Comparison of ENCODE assay signal across 27 cellular contexts in genomic region chr3:189184566-189184965, GRCh38. TPM values are rescaled to one million over a fixed set of nuclear protein-coding genes. Genes with fewer than 3 reads are reported as not detected.
"Had no signal": no experiment of that assay in that cellular context is flagged by ENCODE, and none has a peak within 500 bp of the region (broad histone marks: within the 10 kb centered on the region; RNA-seq: fewer than 3 reads in every experiment).

No MANE protein-coding gene starts in this region.

- H3K9me3 ChIP-seq: psoas muscle, right lobe of liver had no signal

- H2AFZ ChIP-seq: hepatocyte, parathyroid adenoma had no signal

- H3K79me2 ChIP-seq: hepatocyte, parathyroid adenoma had no signal

- H3K4me3 Mint-ChIP-seq: naive thymus-derived CD8-positive, alpha-beta T cell; nephron; neural crest cell; stimulated activated naive B cell treated with anti-CD40 and anti-IgM and Interleukin-4, amounts not matched to agents 10 μg/mL and 1 μg/mL and 100 μg/mL, for 72 hours; type B pancreatic cell had no signal

- H3K36me3 ChIP-seq: heart right ventricle, left lung, lower lobe of right lung, right atrium auricular region, stomach, suprapubic skin, tibial nerve, uterus had no signal

- H3K4me2 ChIP-seq: hepatocyte had no signal

- H3K4me1 Mint-ChIP-seq: naive thymus-derived CD8-positive, alpha-beta T cell; neural crest cell; stimulated activated naive B cell treated with anti-CD40 and anti-IgM and Interleukin-4, amounts not matched to agents 10 μg/mL and 1 μg/mL and 100 μg/mL, for 72 hours had no signal

- H3K4me3 ChIP-seq: heart right ventricle, hepatocyte, left lung, lower lobe of right lung, psoas muscle, right atrium auricular region, right lobe of liver, stomach, suprapubic skin, tibial nerve, uterus had no signal

- H3K27ac Mint-ChIP-seq: nephron; stimulated activated naive B cell treated with anti-CD40 and anti-IgM and Interleukin-4, amounts not matched to agents 10 μg/mL and 1 μg/mL and 100 μg/mL, for 72 hours; type B pancreatic cell had no signal

- H3K9ac ChIP-seq: parathyroid adenoma had no signal

- H3K4me1 ChIP-seq: parathyroid adenoma, psoas muscle, right atrium auricular region, right lobe of liver, uterus had no signal

- ATAC-seq: heart right ventricle; left cardiac atrium; left lung; lower lobe of right lung; naive thymus-derived CD8-positive, alpha-beta T cell; psoas muscle; right lobe of liver; stimulated activated naive B cell treated with anti-CD40 and anti-IgM and Interleukin-4, amounts not matched to agents 10 μg/mL and 1 μg/mL and 100 μg/mL, for 72 hours; stimulated activated naive CD8-positive, alpha-beta T cell treated with anti-CD3 and anti-CD28 coated beads, Interleukin-15, Interleukin-2, amounts not matched to agents 100 U/mL and 50 U/mL, for 24 hours had no signal

- DNase-seq: heart right ventricle; kidney glomerular epithelial cell; left cardiac atrium; left lung; lower lobe of right lung; mammary epithelial cell; mesenchymal stem cell; naive thymus-derived CD8-positive, alpha-beta T cell; nucleus accumbens; psoas muscle; right lobe of liver; stimulated activated CD4-positive, alpha-beta T cell treated with anti-CD3 and anti-CD28 coated beads, Interleukin-12 subunit alpha, Interleukin-12 subunit beta, amount 100 ng/mL, for 4 hours; stimulated activated CD4-positive, alpha-beta T cell treated with anti-CD3 and anti-CD28 coated beads, Interleukin-15, amount 100 ng/mL, for 24 hours; stimulated activated CD4-positive, alpha-beta T cell treated with anti-CD3 and anti-CD28 coated beads, Interleukin-2, amount 100 ng/mL, for 24 hours; stimulated activated CD4-positive, alpha-beta T cell treated with anti-CD3 and anti-CD28 coated beads, Interleukin-4, amount 100 ng/mL, for 1 hour; stimulated activated naive B cell treated with anti-CD40 and anti-IgM and Interleukin-4, amounts not matched to agents 10 μg/mL and 1 μg/mL and 100 μg/mL, for 72 hours; stimulated activated naive CD8-positive, alpha-beta T cell treated with anti-CD3 and anti-CD28 coated beads, Interleukin-15, Interleukin-2, amounts not matched to agents 100 U/mL and 50 U/mL, for 24 hours; stomach; uterus had no signal

- H3K27ac ChIP-seq: hepatocyte, left lung, lower lobe of right lung, parathyroid adenoma, psoas muscle, right lobe of liver, stomach, suprapubic skin, tibial nerve, uterus had no signal

- H3K27me3 Mint-ChIP-seq: naive thymus-derived CD8-positive, alpha-beta T cell; stimulated activated naive B cell treated with anti-CD40 and anti-IgM and Interleukin-4, amounts not matched to agents 10 μg/mL and 1 μg/mL and 100 μg/mL, for 72 hours; type B pancreatic cell had no signal

- H3K27me3 ChIP-seq: heart right ventricle, hepatocyte, left lung, right atrium auricular region, right lobe of liver, stomach, suprapubic skin, tibial nerve, uterus had no signal

RNA-seq across cellular contexts. Expression of gene TPRG1, which starts 12.8 kb away (rescaled TPM):
- polyA plus RNA-seq: hepatocyte had no signal
